ENCODE assay signal across 29 cellular contexts in genomic region chr21:44734841-44735240, GRCh38. TPM values are rescaled to one million over a fixed set of nuclear protein-coding genes. Genes with fewer than 3 reads are reported as not detected.
"Had no signal": no experiment of that assay in that cellular context is flagged by ENCODE, and none has a peak within 500 bp of the region (broad histone marks: within the 10 kb centered on the region; RNA-seq: fewer than 3 reads in every experiment).

No MANE protein-coding gene starts in this region.

- DNase-seq: activated CD4-positive, alpha-beta memory T cell treated with anti-CD3 and anti-CD28 coated beads for 36 hours; activated CD4-positive, alpha-beta T cell treated with anti-CD3 and anti-CD28 coated beads, Interleukin-2, amount 10 ng/mL, durations not matched to agents 24 days and 14 days; activated CD4-positive, CD25-positive, alpha-beta regulatory T cell treated with anti-CD3 and anti-CD28 coated beads, Interleukin-2, amount 50 U/mL, for 72 hours; activated CD8-positive, alpha-beta memory T cell treated with anti-CD3 and anti-CD28 coated beads, Interleukin-2, amount 50 U/mL, for 48 hours; activated T-cell treated with anti-CD3 and anti-CD28 coated beads, Interleukin-2, amount 50 U/mL, for 24 hours; anterior cingulate cortex; endodermal cell; foreskin fibroblast; heart right ventricle; left ventricle myocardium inferior; mesendoderm; mucosa of descending colon; pancreas; right cardiac atrium; stimulated activated CD4-positive, alpha-beta T cell treated with anti-CD3 and anti-CD28 coated beads, Interleukin-4, amount 100 ng/mL, for 1 hour; stimulated activated naive CD8-positive, alpha-beta T cell treated with anti-CD3 and anti-CD28 coated beads, Interleukin-15, Interleukin-2, amounts not matched to agents 100 U/mL and 50 U/mL, for 24 hours; T-helper 17 cell; T1000; trophoblast cell; uterus had no signal

- H3K36me3 ChIP-seq: heart right ventricle, pancreas, thoracic aorta, uterus had no signal

- H3K27ac ChIP-seq: heart right ventricle, left ventricle myocardium inferior, pancreas, thoracic aorta, uterus had no signal

- H3K4me1 ChIP-seq: heart right ventricle, left ventricle myocardium inferior, pancreas, uterus had no signal

- H3K4me3 ChIP-seq: heart right ventricle, left ventricle myocardium inferior, lung, mucosa of descending colon, pancreas, thoracic aorta, uterus had no signal

- H3K27me3 ChIP-seq: pancreas, uterus had no signal

- H3K9me3 ChIP-seq: pancreas had no signal

- ATAC-seq: esophagus mucosa; mucosa of descending colon; natural killer cell treated with Interleukin-12 subunit alpha and Interleukin-12 subunit beta and Interleukin-15 and Interleukin-18, amount 100 ng/mL, for 72 hours; pancreas; right cardiac atrium; stimulated activated naive CD8-positive, alpha-beta T cell treated with anti-CD3 and anti-CD28 coated beads, Interleukin-15, Interleukin-2, amounts not matched to agents 100 U/mL and 50 U/mL, for 24 hours; T-helper 17 cell had no signal

RNA-seq across cellular contexts. Expression of gene TSPEAR, which starts 23.5 kb away (rescaled TPM):
- total RNA-seq: activated CD4-positive, alpha-beta memory T cell treated with anti-CD3 and anti-CD28 coated beads for 36 hours; activated CD4-positive, alpha-beta T cell treated with anti-CD3 and anti-CD28 coated beads, Interleukin-2, amount 10 ng/mL, durations not matched to agents 24 days and 14 days; activated CD8-positive, alpha-beta memory T cell treated with anti-CD3 and anti-CD28 coated beads for 36 hours; bronchial epithelial cell; myocyte; natural killer cell treated with Interleukin-12 subunit alpha and Interleukin-12 subunit beta and Interleukin-15 and Interleukin-18, amount 100 ng/mL, for 72 hours; pulmonary artery endothelial cell; skeletal muscle tissue; T-helper 17 cell; thoracic aorta had no signal

RNA-seq across cellular contexts. Expression of gene KRTAP10-12, which starts 37.9 kb away (rescaled TPM):
- total RNA-seq: activated CD4-positive, alpha-beta memory T cell treated with anti-CD3 and anti-CD28 coated beads for 36 hours; activated CD4-positive, alpha-beta T cell treated with anti-CD3 and anti-CD28 coated beads, Interleukin-2, amount 10 ng/mL, durations not matched to agents 24 days and 14 days; activated CD8-positive, alpha-beta memory T cell treated with anti-CD3 and anti-CD28 coated beads for 36 hours; bronchial epithelial cell; endodermal cell; esophagus mucosa; heart right ventricle; left ventricle myocardium inferior; lung; mucosa of descending colon; myocyte; natural killer cell treated with Interleukin-12 subunit alpha and Interleukin-12 subunit beta and Interleukin-15 and Interleukin-18, amount 100 ng/mL, for 72 hours; pancreas; pulmonary artery endothelial cell; right cardiac atrium; skeletal muscle tissue; T-helper 17 cell; thoracic aorta; uterus had no signal

RNA-seq across cellular contexts. Expression of gene KRTAP12-1, which starts 52.9 kb away (rescaled TPM):
- total RNA-seq: activated CD4-positive, alpha-beta memory T cell treated with anti-CD3 and anti-CD28 coated beads for 36 hours; activated CD4-positive, alpha-beta T cell treated with anti-CD3 and anti-CD28 coated beads, Interleukin-2, amount 10 ng/mL, durations not matched to agents 24 days and 14 days; activated CD8-positive, alpha-beta memory T cell treated with anti-CD3 and anti-CD28 coated beads for 36 hours; bronchial epithelial cell; endodermal cell; esophagus mucosa; heart right ventricle; left ventricle myocardium inferior; lung; mucosa of descending colon; myocyte; natural killer cell treated with Interleukin-12 subunit alpha and Interleukin-12 subunit beta and Interleukin-15 and Interleukin-18, amount 100 ng/mL, for 72 hours; pancreas; pulmonary artery endothelial cell; right cardiac atrium; skeletal muscle tissue; T-helper 17 cell; thoracic aorta had no signal
